In the genomic region with DNA sequence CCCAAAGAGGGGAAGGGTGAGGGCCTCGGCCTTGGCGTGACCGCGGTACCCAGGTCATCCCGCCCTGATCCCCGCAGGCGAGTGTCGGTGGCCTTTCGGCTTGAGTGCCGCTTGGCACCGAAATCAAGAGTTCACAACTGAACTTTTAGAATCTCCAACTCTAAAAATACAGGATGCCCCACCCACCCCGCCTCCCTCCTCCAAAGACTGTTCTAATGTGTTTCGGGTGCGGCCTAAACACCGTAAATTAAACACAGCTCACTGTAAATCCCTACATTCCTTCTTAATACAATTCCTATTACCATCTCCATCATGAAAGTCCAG, we compare ENCODE assay signal across 1 cellular context.
TF ChIP-seq lines count a peak whose summit lies in the region.

No MANE protein-coding gene starts in this region.

TF ChIP-seq in WTC11, 78 proteins besides CTCF, POLR2A, EP300 and RAD21 (continued from another document):
- TF ChIP-seq MXD4 (CRISPR knock-in tag; IDR thresholded peaks at IDR 0.05; ENCODE audit: borderline replicate concordance) (no peak), TEAD4 (CRISPR knock-in tag; IDR thresholded peaks at IDR 0.05) (no peak), GRHL2 (CRISPR knock-in tag; IDR thresholded peaks at IDR 0.05; ENCODE audit: insufficient replicate concordance, severe bottlenecking) (no peak), ZNF317 (CRISPR knock-in tag; IDR thresholded peaks at IDR 0.05; ENCODE audit: borderline replicate concordance, low read depth) (no peak)
- TF ChIP-seq, protein P1, sequence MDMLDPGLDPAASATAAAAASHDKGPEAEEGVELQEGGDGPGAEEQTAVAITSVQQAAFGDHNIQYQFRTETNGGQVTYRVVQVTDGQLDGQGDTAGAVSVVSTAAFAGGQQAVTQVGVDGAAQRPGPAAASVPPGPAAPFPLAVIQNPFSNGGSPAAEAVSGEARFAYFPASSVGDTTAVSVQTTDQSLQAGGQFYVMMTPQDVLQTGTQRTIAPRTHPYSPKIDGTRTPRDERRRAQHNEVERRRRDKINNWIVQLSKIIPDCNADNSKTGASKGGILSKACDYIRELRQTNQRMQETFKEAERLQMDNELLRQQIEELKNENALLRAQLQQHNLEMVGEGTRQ (CRISPR knock-in tag; IDR thresholded peaks at IDR 0.05): no peak
- TF ChIP-seq, protein P2, sequence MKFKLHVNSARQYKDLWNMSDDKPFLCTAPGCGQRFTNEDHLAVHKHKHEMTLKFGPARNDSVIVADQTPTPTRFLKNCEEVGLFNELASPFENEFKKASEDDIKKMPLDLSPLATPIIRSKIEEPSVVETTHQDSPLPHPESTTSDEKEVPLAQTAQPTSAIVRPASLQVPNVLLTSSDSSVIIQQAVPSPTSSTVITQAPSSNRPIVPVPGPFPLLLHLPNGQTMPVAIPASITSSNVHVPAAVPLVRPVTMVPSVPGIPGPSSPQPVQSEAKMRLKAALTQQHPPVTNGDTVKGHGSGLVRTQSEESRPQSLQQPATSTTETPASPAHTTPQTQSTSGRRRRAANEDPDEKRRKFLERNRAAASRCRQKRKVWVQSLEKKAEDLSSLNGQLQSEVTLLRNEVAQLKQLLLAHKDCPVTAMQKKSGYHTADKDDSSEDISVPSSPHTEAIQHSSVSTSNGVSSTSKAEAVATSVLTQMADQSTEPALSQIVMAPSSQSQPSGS (CRISPR knock-in tag; IDR thresholded peaks at IDR 0.05; ENCODE audit: borderline replicate concordance, low read depth): no peak
